Comparison of ENCODE assay signal across 8 cellular contexts in the genomic region with DNA sequence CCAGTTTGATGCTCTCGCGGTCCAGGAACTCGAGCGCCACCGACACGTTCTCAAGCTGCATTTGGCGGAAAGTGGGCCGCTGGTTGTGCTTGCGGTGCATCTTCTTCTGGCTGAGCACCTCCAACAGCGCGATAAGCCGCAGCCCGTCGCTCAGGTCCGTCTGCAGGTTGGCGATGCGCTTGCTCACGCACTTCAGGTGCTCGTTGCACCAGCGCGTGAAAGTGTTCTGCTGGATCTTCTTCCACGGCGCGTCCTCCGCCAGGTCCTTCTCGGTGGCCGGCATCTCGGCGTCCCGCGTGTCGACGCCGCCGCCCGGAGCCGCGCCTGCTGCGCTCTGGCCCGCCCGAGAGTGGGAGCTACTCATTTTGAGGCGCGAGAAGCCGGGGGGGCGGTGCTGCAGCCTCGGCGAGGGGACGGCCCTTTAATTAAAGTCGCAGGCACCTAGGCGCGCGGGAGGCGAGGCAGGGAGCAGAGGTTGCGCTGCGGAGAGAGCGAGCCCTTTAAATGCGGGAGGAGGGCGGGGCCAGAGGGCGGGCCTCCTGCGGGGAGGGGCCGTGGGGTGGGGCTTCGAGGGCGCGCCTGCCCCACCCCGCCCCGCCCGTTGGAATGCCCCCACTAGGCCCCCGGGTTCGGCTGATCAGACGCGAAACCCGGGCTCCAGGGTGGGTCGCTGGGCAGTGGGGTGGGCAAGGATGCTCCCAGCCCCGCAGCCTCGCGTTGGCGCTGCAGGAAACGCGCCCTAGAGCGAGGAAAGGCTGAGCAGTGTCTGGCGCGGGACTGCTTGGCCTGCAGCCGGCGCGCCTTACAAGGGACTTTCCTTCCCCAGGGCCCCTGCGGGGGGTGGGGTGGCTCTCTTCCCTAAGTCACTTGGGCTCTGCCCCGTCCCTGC. TPM values are rescaled to one million over a fixed set of nuclear protein-coding genes. Genes with fewer than 3 reads are reported as not detected.
DNase-seq lines count a peak whose midpoint lies in the region; ATAC-seq and TF ChIP-seq lines count a peak whose summit lies in the region.

No MANE protein-coding gene starts in this region.

- H3K79me1 ChIP-seq in trophoblast cell (ENCODE audit: low read length), result peaks cover 39% of the 10 kb centered on the region

- ATAC-seq in SK-N-SH treated with all-trans-retinoic acid at 6 μM for 48 hours, result peak; percentile 53

- H3K4ac ChIP-seq in trophoblast cell (ENCODE audit: low read depth, low read length), result peak overlapping the region; percentile 97

- peak overlapping the region; percentile 55 for H2AFZ ChIP-seq in trophoblast cell (ENCODE audit: insufficient read depth, low read length, poor library complexity)

- H3K9me3 ChIP-seq in cardiac muscle cell (ENCODE audit: low read depth) (no peaks in the 10 kb centered on the region), trophoblast cell (ENCODE audit: insufficient read depth, low read depth, low read length) (no peaks in the 10 kb centered on the region), tibial nerve (no peaks in the 10 kb centered on the region)

- H3K23ac ChIP-seq in trophoblast cell (ENCODE audit: low read length), result no peak overlapping the region

- H3K4me3 Mint-ChIP-seq in HFFc6, result peak overlapping the region; percentile 88
- peak overlapping the region; percentile 80 for H3K4me3 Mint-ChIP-seq in activated naive CD8-positive, alpha-beta T cell treated with anti-CD3 and anti-CD28 coated beads for 36 hours

- H2BK5ac ChIP-seq in trophoblast cell (ENCODE audit: low read depth, low read length, poor library complexity), result peak overlapping the region; percentile 84

- no peak overlapping the region for H4K12ac ChIP-seq in trophoblast cell (ENCODE audit: low read depth, low read length)

- H3K27me3 Mint-ChIP-seq in HFFc6 (ENCODE audit: insufficient read depth), result peaks cover 11% of the 10 kb centered on the region
- H3K27me3 Mint-ChIP-seq in activated naive CD8-positive, alpha-beta T cell treated with anti-CD3 and anti-CD28 coated beads for 36 hours, result no peaks in the 10 kb centered on the region

- H3K27ac ChIP-seq in cardiac muscle cell (peak overlapping the region; percentile 100), trophoblast cell (ENCODE audit: low read depth, low read length) (peak overlapping the region; percentile 89), tibial nerve (peak overlapping the region; percentile 71 to 97 (median 92))

- no peak for TF ChIP-seq CTCF in HFFc6 (IDR thresholded peaks at IDR 0.05)
- TF ChIP-seq CTCF in cardiac muscle cell (IDR thresholded peaks at IDR 0.05; ENCODE audit: low read depth, low read length), result no peak
- peak in 1 of 5 experiments; percentile 38 for TF ChIP-seq CTCF in tibial nerve (IDR thresholded peaks at IDR 0.05)

- H3K36me3 ChIP-seq in cardiac muscle cell, result peaks cover 18% of the 10 kb centered on the region
- H3K36me3 ChIP-seq in trophoblast cell (ENCODE audit: control insufficient read depth in 1 of 2, insufficient read depth in 2 of 2, low read length in 2 of 2), result peaks cover 32 to 37% of the 10 kb centered on the region in 2 experiments
- H3K36me3 ChIP-seq in tibial nerve, result peaks cover 0 to 19% (median 10%) of the 10 kb centered on the region in 3 donors

- H4K8ac ChIP-seq in trophoblast cell (ENCODE audit: low read depth, low read length), result peak overlapping the region; percentile 4

- peak overlapping the region; percentile 96 for H3K14ac ChIP-seq in trophoblast cell (ENCODE audit: low read length)

- peak overlapping the region; percentile 77 for H3K4me2 ChIP-seq in trophoblast cell (ENCODE audit: low read length)

- no peak overlapping the region for H2BK12ac ChIP-seq in trophoblast cell (ENCODE audit: low read length)

- H3K9ac ChIP-seq in trophoblast cell (ENCODE audit: low read length), result peak overlapping the region; percentile 89

- H3K27me3 ChIP-seq in cardiac muscle cell, result no peaks in the 10 kb centered on the region
- H3K27me3 ChIP-seq in trophoblast cell (ENCODE audit: insufficient read depth, low read length), result no peaks in the 10 kb centered on the region
- no peaks in the 10 kb centered on the region for H3K27me3 ChIP-seq in tibial nerve

- peaks cover 20% of the 10 kb centered on the region for H3K4me1 ChIP-seq in cardiac muscle cell (ENCODE audit: low read depth)
- peaks cover 15 to 30% of the 10 kb centered on the region in 2 experiments for H3K4me1 ChIP-seq in trophoblast cell (ENCODE audit: control insufficient read depth in 1 of 2, insufficient read depth in 2 of 2, low read length in 2 of 2)
- peaks cover 0 to 57% (median 20%) of the 10 kb centered on the region in 4 donors for H3K4me1 ChIP-seq in tibial nerve

- peak overlapping the region; percentile 99 for H3K4me3 ChIP-seq in cardiac muscle cell
- peak overlapping the region; percentile 99 for H3K4me3 ChIP-seq in trophoblast cell (ENCODE audit: low read depth, low read length)
- H3K4me3 ChIP-seq in tibial nerve, result peak overlapping the region; percentile 45 to 83 (median 66)

- H3K4me1 Mint-ChIP-seq in HFFc6 (ENCODE audit: low read depth), result peaks cover 6% of the 10 kb centered on the region; the same call in 1 of the 2 replicates
- peaks cover 13% of the 10 kb centered on the region for H3K4me1 Mint-ChIP-seq in activated naive CD8-positive, alpha-beta T cell treated with anti-CD3 and anti-CD28 coated beads for 36 hours

- peak overlapping the region; percentile 69 for H2BK120ac ChIP-seq in trophoblast cell (ENCODE audit: insufficient read depth, low read length, poor library complexity)

- peaks cover 51% of the 10 kb centered on the region for H3K79me2 ChIP-seq in trophoblast cell (ENCODE audit: control insufficient read depth, insufficient read depth, low read length, poor library complexity)

- H3K9me3 Mint-ChIP-seq in HFFc6, result 0 out of 2 replicates have a peak, but pooled peaks cover 4% of the 10 kb centered on the region
- no peaks in the 10 kb centered on the region for H3K9me3 Mint-ChIP-seq in activated naive CD8-positive, alpha-beta T cell treated with anti-CD3 and anti-CD28 coated beads for 36 hours

- peak; percentile 90 to 94 for TF ChIP-seq POLR2A in tibial nerve (IDR thresholded peaks at IDR 0.05)

- H2AK5ac ChIP-seq in trophoblast cell (ENCODE audit: low read length), result no peak overlapping the region

- no CpG with 5 or more reads among the region's 87 CpGs for WGBS in trophoblast cell (ENCODE audit: extremely low coverage, insufficient coverage, insufficient read length)
- WGBS in tibial nerve, 2 donors, result 0 to 45% methylated on average over 4 to 67 of the region's 87 CpGs

- TF ChIP-seq EP300 in tibial nerve (IDR thresholded peaks at IDR 0.05), result peak; percentile 49 to 99

- H3K27ac Mint-ChIP-seq in HFFc6, result peak overlapping the region; percentile 89
- peak overlapping the region; percentile 71 for H3K27ac Mint-ChIP-seq in activated naive CD8-positive, alpha-beta T cell treated with anti-CD3 and anti-CD28 coated beads for 36 hours

- peak overlapping the region; percentile 80 for H4K91ac ChIP-seq in trophoblast cell (ENCODE audit: low read depth, low read length)

- H3K36me3 Mint-ChIP-seq in HFFc6 (ENCODE audit: low read depth), result peaks cover 8% of the 10 kb centered on the region
- H3K36me3 Mint-ChIP-seq in activated naive CD8-positive, alpha-beta T cell treated with anti-CD3 and anti-CD28 coated beads for 36 hours, result peaks cover 17% of the 10 kb centered on the region

- H3K18ac ChIP-seq in trophoblast cell (ENCODE audit: low read length), result peak overlapping the region; percentile 68

- DNase-seq in GDM1 (lab: John Stamatoyannopoulos, UW) (peak; percentile 84), HFFc6 (peak; percentile 92), NCI-H1048 (lab: John Stamatoyannopoulos, UW) (peak; percentile 84), cardiac muscle cell (ENCODE audit: low read depth in 1 of 2, low spot score in 1 of 2) (peak; percentile 93 to 95), trophoblast cell (peak; percentile 75 to 84), tibial nerve (ENCODE audit: low spot score in 2 of 2) (peak; percentile 85 to 92)
- DNase-seq in activated naive CD8-positive, alpha-beta T cell treated with anti-CD3 and anti-CD28 coated beads for 36 hours, result peak; percentile 90

TF ChIP-seq in SK-N-SH treated with all-trans-retinoic acid at 6 μM for 48 hours, 23 proteins besides CTCF, POLR2A, EP300 and RAD21 (continues in another document):
- peak; percentile 76; the same call in 1 of the 2 replicates for TF ChIP-seq RARB (CRISPR knock-in tag; IDR thresholded peaks at IDR 0.05)

RNA-seq across cellular contexts. Expression of gene FLNA, which starts 3.3 kb away (rescaled TPM):
- total RNA-seq in HFFc6 (2021; fragmentation: NEBNext Ultra II Directional; extraction: Animal tissue kit (Norgen Biotek cat#: 25700)), result 1,000 to 10,000 TPM; 2,260 to 2,886 (median 2,666) TPM
- 100 to 1,000 TPM; 694 to 696 TPM for total RNA-seq in activated naive CD8-positive, alpha-beta T cell treated with anti-CD3 and anti-CD28 coated beads for 36 hours
- total RNA-seq in cardiac muscle cell (405 and 447 TPM in 2 replicates), tibial nerve (1,000 to 10,000 TPM in 3 of 4 donors, 100 to 1,000 TPM in 1; 995 to 1,349 (median 1,139) TPM)
- 250 and 341 TPM in 2 replicates for polyA plus RNA-seq in cardiac muscle cell
- polyA plus RNA-seq in trophoblast cell (2013), result 739 and 796 TPM in 2 replicates

RNA-seq across cellular contexts. Expression of gene EMD, which starts 8.0 kb away (rescaled TPM):
- total RNA-seq in HFFc6 (2021; fragmentation: NEBNext Ultra II Directional; extraction: Animal tissue kit (Norgen Biotek cat#: 25700)), result 100 to 1,000 TPM in 4 of 6 experiments, 10 to 100 TPM in 2; 84.8 to 119 (median 108) TPM
- 100 to 1,000 TPM; 110 to 112 TPM for total RNA-seq in activated naive CD8-positive, alpha-beta T cell treated with anti-CD3 and anti-CD28 coated beads for 36 hours
- total RNA-seq in cardiac muscle cell, result 56.9 and 66.2 TPM in 2 replicates
- 77.7 and 91.2 TPM in 2 replicates for polyA plus RNA-seq in cardiac muscle cell
- polyA plus RNA-seq in trophoblast cell (2013), result 70.7 and 72.7 TPM in 2 replicates
- total RNA-seq in tibial nerve, result 10 to 100 TPM; 38.0 to 72.6 (median 46.7) TPM

RNA-seq across cellular contexts. Expression of gene RPL10, which starts 27.1 kb away (rescaled TPM):
- 1,000 to 10,000 TPM; 1,764 to 1,978 (median 1,934) TPM for total RNA-seq in HFFc6 (2021; fragmentation: NEBNext Ultra II Directional; extraction: Animal tissue kit (Norgen Biotek cat#: 25700))
- total RNA-seq in activated naive CD8-positive, alpha-beta T cell treated with anti-CD3 and anti-CD28 coated beads for 36 hours, result 1,000 to 10,000 TPM; 2,967 to 3,168 TPM
- 2,299 and 4,006 TPM in 2 replicates for total RNA-seq in cardiac muscle cell
- 1,000 and 1,150 TPM in 2 replicates for polyA plus RNA-seq in cardiac muscle cell
- 2,879 and 2,940 TPM in 2 replicates for polyA plus RNA-seq in trophoblast cell (2013)
- 1,000 to 10,000 TPM; 4,372 to 6,501 (median 5,244) TPM for total RNA-seq in tibial nerve

RNA-seq across cellular contexts. Expression of gene DNASE1L1, which starts 37.9 kb away (rescaled TPM):
- total RNA-seq in HFFc6 (2021; fragmentation: NEBNext Ultra II Directional; extraction: Animal tissue kit (Norgen Biotek cat#: 25700)), result 10 to 100 TPM; 74.8 to 96.3 (median 87.4) TPM
- total RNA-seq in activated naive CD8-positive, alpha-beta T cell treated with anti-CD3 and anti-CD28 coated beads for 36 hours, result 10 to 100 TPM; 12.4 to 12.7 TPM
- total RNA-seq in cardiac muscle cell (34.3 and 40.4 TPM in 2 replicates), tibial nerve (10 to 100 TPM; 21.4 to 36.0 (median 28.6) TPM)
- polyA plus RNA-seq in cardiac muscle cell, result 24.8 and 26.1 TPM in 2 replicates
- 19.1 and 20.0 TPM in 2 replicates for polyA plus RNA-seq in trophoblast cell (2013)

RNA-seq across cellular contexts. Expression of gene TAFAZZIN, which starts 40.2 kb away (rescaled TPM):
- total RNA-seq in HFFc6 (2021; fragmentation: NEBNext Ultra II Directional; extraction: Animal tissue kit (Norgen Biotek cat#: 25700)), result 10 to 100 TPM; 13.0 to 17.3 (median 15.1) TPM
- 10 to 100 TPM; 35.1 to 35.8 TPM for total RNA-seq in activated naive CD8-positive, alpha-beta T cell treated with anti-CD3 and anti-CD28 coated beads for 36 hours
- total RNA-seq in cardiac muscle cell (37.4 and 52.1 TPM in 2 replicates), tibial nerve (100 to 1,000 TPM in 2 of 4 donors, 10 to 100 TPM in 2; 78.9 to 138 (median 97.7) TPM)
- polyA plus RNA-seq in cardiac muscle cell, result 59.7 and 65.0 TPM in 2 replicates
- 14.4 and 14.7 TPM in 2 replicates for polyA plus RNA-seq in trophoblast cell (2013)

Comparison
In these comparisons a context has a peak if more than half of its experiments do, and no peak if none do; other contexts are left out.
1. Peak in every context shown above with its lines: DNase-seq, ATAC-seq, H3K4me3 ChIP-seq and H3K27ac ChIP-seq.